ENCODE assay signal across 8 cellular contexts in the genomic region with DNA sequence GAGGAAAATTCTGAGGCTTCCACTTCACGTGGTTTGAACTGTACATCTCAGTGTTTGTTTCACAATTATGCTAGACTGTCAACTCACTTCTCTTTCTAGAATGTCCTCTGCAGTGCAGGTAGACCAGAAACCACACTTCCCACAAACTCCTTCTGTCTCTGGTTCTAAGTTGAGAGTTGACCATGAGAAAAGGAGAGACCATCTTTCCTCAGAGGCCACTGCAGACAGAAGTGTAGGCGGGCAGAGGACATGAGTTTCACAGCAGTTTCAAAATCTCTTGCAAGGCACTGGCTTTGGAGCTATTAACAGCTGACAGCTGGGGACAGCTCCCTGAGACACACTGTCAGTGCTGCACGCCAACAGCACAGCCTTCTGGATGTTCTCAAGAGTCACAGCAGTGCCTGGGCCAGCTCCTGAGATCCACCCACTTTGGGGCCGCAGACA. TPM values are rescaled to one million over a fixed set of nuclear protein-coding genes. Genes with fewer than 3 reads are reported as not detected.
DNase-seq lines count a peak whose midpoint lies in the region; ATAC-seq and TF ChIP-seq lines count a peak whose summit lies in the region.

No MANE protein-coding gene starts in this region.

- H3K27me3 Mint-ChIP-seq in mesothelial cell of epicardium (ENCODE audit: low read depth) = no peaks in the 10 kb centered on the region

- DNase-seq in NOMO-1 treated with DMSO at 0.1 percent for 48 hours (lab: John Stamatoyannopoulos, UW; ENCODE audit: unreplicated experiment) (peak; percentile 56), left kidney (ENCODE audit: low read depth, low spot score) (peak; percentile 31), foreskin keratinocyte (no peak), mesothelial cell of epicardium (ENCODE audit: low spot score in 2 of 2, unreplicated experiment in 2 of 2) (no peak), cerebellum (ENCODE audit: low spot score) (no peak)
- DNase-seq in activated CD4-positive, CD25-positive, alpha-beta regulatory T cell (lab: John Stamatoyannopoulos, UW) = no peak

- H3K4me1 Mint-ChIP-seq in mesothelial cell of epicardium = no peaks in the 10 kb centered on the region

- TF ChIP-seq CTCF in foreskin keratinocyte (conservative IDR thresholded peaks at IDR 0.05) = no peak
- no peak for TF ChIP-seq CTCF in mesothelial cell of epicardium (IDR thresholded peaks at IDR 0.05; ENCODE audit: unreplicated experiment)

- H3K27ac Mint-ChIP-seq in mesothelial cell of epicardium = no peak overlapping the region

- no peaks in the 10 kb centered on the region for H3K4me1 ChIP-seq in foreskin keratinocyte

- no peaks in the 10 kb centered on the region for H3K27me3 ChIP-seq in foreskin keratinocyte

- H3K36me3 Mint-ChIP-seq in mesothelial cell of epicardium = peaks cover 44% of the 10 kb centered on the region

- no peak overlapping the region for H3K4me3 Mint-ChIP-seq in mesothelial cell of epicardium

- H3K27ac ChIP-seq in foreskin keratinocyte = no peak overlapping the region

- H3K9me3 Mint-ChIP-seq in mesothelial cell of epicardium = no peaks in the 10 kb centered on the region

- no peak for TF ChIP-seq POLR2A in GM18505 (IDR thresholded peaks at IDR 0.05; ENCODE audit: borderline replicate concordance, extremely low read depth, insufficient read depth, insufficient read length)

- ATAC-seq in GM18505 (IDR thresholded peaks at IDR 0.05; ENCODE audit: unreplicated experiment) (peak; percentile 88), HG02571 (IDR thresholded peaks at IDR 0.05; ENCODE audit: unreplicated experiment) (peak; percentile 95), foreskin keratinocyte (no peak)

RNA-seq across cellular contexts. Expression of gene MOXD1, which starts 55.4 kb away (rescaled TPM):
- 1.6 and 4.0 TPM in 2 replicates for total RNA-seq in foreskin keratinocyte
- 1.4 and 2.5 TPM in 2 replicates for polyA plus RNA-seq in foreskin keratinocyte
- 110 to 113 TPM (median 111 TPM) in 3 replicates for total RNA-seq in mesothelial cell of epicardium
- 4.5 TPM for total RNA-seq in cerebellum

RNA-seq across cellular contexts. Expression of gene STX7, which starts 56.2 kb away (rescaled TPM):
- total RNA-seq in foreskin keratinocyte (37.9 and 38.5 TPM in 2 replicates), mesothelial cell of epicardium (46.9 to 48.1 TPM (median 47.9 TPM) in 3 replicates), cerebellum (54.6 TPM)
- polyA plus RNA-seq in foreskin keratinocyte = 12.8 and 12.9 TPM in 2 replicates

Comparison
In these comparisons a context has a peak if more than half of its experiments do, and no peak if none do; other contexts are left out.
1. DNase-seq: peak in NOMO-1 treated with DMSO at 0.1 percent for 48 hours (single experiment) and left kidney (single experiment); none in foreskin keratinocyte (0 of 2), activated CD4-positive, CD25-positive, alpha-beta regulatory T cell (0 of 4), mesothelial cell of epicardium (0 of 2) and cerebellum (single experiment).
2. RNA of gene MOXD1, which starts 55.4 kb away (total RNA-seq): 110 to 113 TPM in mesothelial cell of epicardium; 4.5 TPM in cerebellum (single experiment) and 1.6 to 4.0 TPM in foreskin keratinocyte; every median in the first group is over 10 times any median in the second.